In the genomic region with DNA sequence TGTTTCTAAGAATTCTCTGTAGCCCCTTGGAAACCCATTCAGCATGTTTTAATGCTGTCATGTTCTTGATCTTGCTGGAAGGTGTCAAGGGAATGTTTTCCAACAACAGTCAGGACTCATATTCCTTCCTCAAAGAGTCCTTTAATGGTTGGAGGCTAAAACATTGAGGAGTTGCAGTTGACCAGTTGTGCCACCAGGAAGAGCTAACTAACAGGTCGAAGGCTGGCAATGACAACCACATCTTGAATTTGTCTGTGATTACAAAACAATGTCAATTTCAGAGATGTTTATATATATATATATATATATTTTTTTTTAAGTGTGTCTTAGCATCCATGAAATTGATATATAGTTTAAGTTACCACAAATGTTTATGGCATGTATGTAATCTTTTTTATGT, we compare ENCODE assay signal across 14 cellular contexts.
DNase-seq lines count a peak whose midpoint lies in the region; ATAC-seq, FAIRE-seq and TF ChIP-seq lines count a peak whose summit lies in the region.
"Had no signal": no experiment of that assay in that cellular context is flagged by ENCODE, and none has a peak within 500 bp of the region (broad histone marks: within the 10 kb centered on the region; RNA-seq: fewer than 3 reads in every experiment).

No MANE protein-coding gene starts in this region.

- H3K27ac ChIP-seq in VCaP = no peak overlapping the region
- H3K27ac ChIP-seq: heart right ventricle, sigmoid colon, tibial artery had no signal

- POLR2A ChIA-PET in activated CD8-positive, alpha-beta T cell treated with anti-CD3 and anti-CD28 coated beads for 36 hours (lab: Charles Lee) = no interaction called here

- H3K4me3 Mint-ChIP-seq in activated naive CD4-positive, alpha-beta T cell treated with anti-CD3 and anti-CD28 coated beads for 36 hours = no peak overlapping the region
- H3K4me3 Mint-ChIP-seq in activated CD8-positive, alpha-beta T cell treated with anti-CD3 and anti-CD28 coated beads for 36 hours = no peak overlapping the region
- H3K4me3 Mint-ChIP-seq: CD4-positive, CD25-positive, alpha-beta regulatory T cell had no signal

- H3K9me3 Mint-ChIP-seq in activated naive CD4-positive, alpha-beta T cell treated with anti-CD3 and anti-CD28 coated beads for 36 hours = no peaks in the 10 kb centered on the region
- no peaks in the 10 kb centered on the region for H3K9me3 Mint-ChIP-seq in activated CD8-positive, alpha-beta T cell treated with anti-CD3 and anti-CD28 coated beads for 36 hours
- H3K9me3 Mint-ChIP-seq: CD4-positive, CD25-positive, alpha-beta regulatory T cell had no signal

- intact Hi-C loops in activated naive CD4-positive, alpha-beta T cell treated with anti-CD3 and anti-CD28 coated beads for 36 hours (cut with micrococcal nuclease) = no loop called here
- intact Hi-C loops in activated CD8-positive, alpha-beta T cell treated with anti-CD3 and anti-CD28 coated beads for 36 hours (cut with micrococcal nuclease) = no loop called here

- no peak overlapping the region for H3K27ac Mint-ChIP-seq in activated naive CD4-positive, alpha-beta T cell treated with anti-CD3 and anti-CD28 coated beads for 36 hours
- no peak overlapping the region for H3K27ac Mint-ChIP-seq in activated CD8-positive, alpha-beta T cell treated with anti-CD3 and anti-CD28 coated beads for 36 hours
- H3K27ac Mint-ChIP-seq: CD4-positive, CD25-positive, alpha-beta regulatory T cell had no signal

- peak; percentile 58 for TF ChIP-seq CTCF in VCaP (conservative IDR thresholded peaks at IDR 0.05)
- no peak for TF ChIP-seq CTCF in activated CD8-positive, alpha-beta T cell treated with anti-CD3 and anti-CD28 coated beads for 36 hours (IDR thresholded peaks at IDR 0.05)

- H3K36me3 Mint-ChIP-seq in activated naive CD4-positive, alpha-beta T cell treated with anti-CD3 and anti-CD28 coated beads for 36 hours (ENCODE audit: low read depth) = no peaks in the 10 kb centered on the region
- no peaks in the 10 kb centered on the region for H3K36me3 Mint-ChIP-seq in activated CD8-positive, alpha-beta T cell treated with anti-CD3 and anti-CD28 coated beads for 36 hours (ENCODE audit: low read depth)
- H3K36me3 Mint-ChIP-seq: CD4-positive, CD25-positive, alpha-beta regulatory T cell had no signal

- peaks cover 8% of the 10 kb centered on the region for H3K27me3 Mint-ChIP-seq in activated naive CD4-positive, alpha-beta T cell treated with anti-CD3 and anti-CD28 coated beads for 36 hours (ENCODE audit: low read depth)
- peaks cover 17% of the 10 kb centered on the region for H3K27me3 Mint-ChIP-seq in activated CD8-positive, alpha-beta T cell treated with anti-CD3 and anti-CD28 coated beads for 36 hours

- no peak for ATAC-seq in activated CD8-positive, alpha-beta T cell treated with anti-CD3 and anti-CD28 coated beads for 36 hours
- ATAC-seq in GM21528 (IDR thresholded peaks at IDR 0.05; ENCODE audit: low FRiP score, unreplicated experiment) = no peak
- ATAC-seq: heart right ventricle had no signal

- FAIRE-seq in A204.1 (lab: Jason Lieb, UNC) = peak; percentile 53

- no peaks in the 10 kb centered on the region for H3K4me1 Mint-ChIP-seq in activated naive CD4-positive, alpha-beta T cell treated with anti-CD3 and anti-CD28 coated beads for 36 hours (ENCODE audit: low read depth)
- H3K4me1 Mint-ChIP-seq in activated CD8-positive, alpha-beta T cell treated with anti-CD3 and anti-CD28 coated beads for 36 hours (ENCODE audit: low read depth) = no peaks in the 10 kb centered on the region
- H3K4me1 Mint-ChIP-seq: CD4-positive, CD25-positive, alpha-beta regulatory T cell had no signal

- CTCF ChIA-PET in activated naive CD4-positive, alpha-beta T cell treated with anti-CD3 and anti-CD28 coated beads for 36 hours (lab: Charles Lee) = interaction anchor here (1.0 to 3.2 kb wide), 2 partner anchors 8 to 50 kb away, joined by 3 to 17 read pairs; no protein-coding TSS in a partner anchor
- CTCF ChIA-PET in activated CD8-positive, alpha-beta T cell treated with anti-CD3 and anti-CD28 coated beads for 36 hours (lab: Charles Lee) = interaction anchor here (0.7 to 6.2 kb wide), 5 partner anchors 8 to 166 kb away, joined by 3 to 40 read pairs (median 3); no protein-coding TSS in a partner anchor

- DNase-seq in ELR (ENCODE audit: low read depth) = peak; percentile 28
- DNase-seq in iPS-NIHi11 (ENCODE audit: low spot score) = peak; percentile 52
- no peak for DNase-seq in activated naive CD4-positive, alpha-beta T cell treated with anti-CD3 and anti-CD28 coated beads for 36 hours
- DNase-seq in activated CD8-positive, alpha-beta T cell treated with anti-CD3 and anti-CD28 coated beads for 36 hours = no peak
- DNase-seq in activated CD8-positive, alpha-beta memory T cell treated with anti-CD3 and anti-CD28 coated beads, Interleukin-2, amount 50 U/mL, for 48 hours = no peak
- DNase-seq: activated CD4-positive, alpha-beta T cell treated with anti-CD3 and anti-CD28 coated beads for 4 hours; CD4-positive, CD25-positive, alpha-beta regulatory T cell; heart right ventricle; MM.1S; sigmoid colon; tibial artery had no signal

Comparison
In these comparisons a context has a peak if more than half of its experiments do, and no peak if none do; other contexts are left out.
1. DNase-seq: peak in ELR (single experiment) and iPS-NIHi11 (single experiment); none in activated naive CD4-positive, alpha-beta T cell treated with anti-CD3 and anti-CD28 coated beads for 36 hours (single experiment), activated CD8-positive, alpha-beta T cell treated with anti-CD3 and anti-CD28 coated beads for 36 hours (single experiment) and activated CD8-positive, alpha-beta memory T cell treated with anti-CD3 and anti-CD28 coated beads, Interleukin-2, amount 50 U/mL, for 48 hours (single experiment).